Comparison of ENCODE assay signal across 12 cellular contexts in the genomic region with DNA sequence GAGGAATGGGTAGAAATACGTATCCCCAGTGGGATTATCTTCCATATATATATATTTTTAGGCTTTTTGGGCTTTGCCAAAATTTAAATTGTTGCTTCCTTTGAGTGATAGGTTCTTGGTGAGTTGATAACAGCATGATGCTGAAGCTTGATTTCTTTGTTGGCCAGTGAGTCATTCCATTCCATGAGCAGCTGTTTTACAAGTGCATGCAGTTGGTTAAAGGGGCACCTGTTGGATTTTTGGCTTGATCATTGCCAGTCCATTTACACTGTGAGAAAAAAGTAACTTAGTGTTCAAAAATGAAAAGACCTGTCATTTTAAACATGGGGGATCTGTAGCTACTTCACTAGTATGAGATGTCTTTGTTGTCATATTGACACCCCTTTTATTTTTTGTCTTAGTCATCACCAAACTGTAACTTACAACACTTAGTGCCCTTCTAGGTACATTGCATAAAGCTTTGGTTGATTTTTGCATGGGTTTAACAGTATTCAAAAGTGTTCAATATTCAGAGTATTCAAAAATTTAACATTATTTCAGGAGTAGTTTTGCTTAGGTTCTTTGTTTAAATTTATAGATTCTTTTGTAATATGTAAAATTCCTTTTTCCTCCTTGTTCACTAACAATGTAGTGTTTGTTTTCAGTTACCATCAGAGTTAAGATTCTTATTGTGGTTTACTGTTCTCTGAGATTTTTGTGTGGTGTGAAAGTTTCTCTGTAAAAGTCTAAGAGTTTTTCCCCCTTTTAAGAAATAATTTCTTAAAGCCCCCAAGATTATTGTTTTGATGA. TPM values are rescaled to one million over a fixed set of nuclear protein-coding genes. Genes with fewer than 3 reads are reported as not detected.
A peak's percentile ranks its signal among the peaks of the same experiment; 100 is the strongest.
DNase-seq lines count a peak whose midpoint lies in the region; ATAC-seq, FAIRE-seq and TF ChIP-seq lines count a peak whose summit lies in the region.
"Had no signal": no experiment of that assay in that cellular context is flagged by ENCODE, and none has a peak within 500 bp of the region (broad histone marks: within the 10 kb centered on the region; RNA-seq: fewer than 3 reads in every experiment).

No MANE protein-coding gene starts in this region.

- TF ChIP-seq CTCF in bronchial epithelial cell (IDR thresholded peaks at IDR 0.05; ENCODE audit: insufficient read depth, low read length, severe bottlenecking): no peak
- TF ChIP-seq CTCF in suprapubic skin (IDR thresholded peaks at IDR 0.05): no peak
- no peak for TF ChIP-seq CTCF in tibial artery (IDR thresholded peaks at IDR 0.05)

- TF ChIP-seq POLR2A in suprapubic skin (IDR thresholded peaks at IDR 0.05): no peak

- peak; percentile 32 for FAIRE-seq in bronchial epithelial cell (lab: Jason Lieb, UNC)

- intact Hi-C loops in tibial artery (cut with DNase I; ENCODE audit: low total_unique reads): no loop called here

- WGBS in suprapubic skin: 92% methylated on average over 1 of the region's 1 CpG

- H3K27ac ChIP-seq in suprapubic skin: no peak overlapping the region
- H3K27ac ChIP-seq in tibial artery: no peak overlapping the region

- peaks cover 20% of the 10 kb centered on the region for H3K4me1 ChIP-seq in suprapubic skin
- H3K4me1 ChIP-seq in tibial artery: peaks cover 0 to 17% (median 7%) of the 10 kb centered on the region in 4 donors

- no peaks in the 10 kb centered on the region for H3K36me3 ChIP-seq in bronchial epithelial cell (ENCODE audit: control insufficient read depth, insufficient read depth, low read length)
- H3K36me3 ChIP-seq in suprapubic skin: no peaks in the 10 kb centered on the region
- no peaks in the 10 kb centered on the region for H3K36me3 ChIP-seq in tibial artery

- ATAC-seq in GM21390 (IDR thresholded peaks at IDR 0.05; ENCODE audit: unreplicated experiment): peak; percentile 44
- ATAC-seq in HG03457 (IDR thresholded peaks at IDR 0.05; ENCODE audit: unreplicated experiment): peak; percentile 46

- H3K27me3 ChIP-seq in bronchial epithelial cell (ENCODE audit: control insufficient read depth, insufficient read depth, low read length): no peaks in the 10 kb centered on the region
- H3K27me3 ChIP-seq in suprapubic skin: no peaks in the 10 kb centered on the region
- H3K27me3 ChIP-seq in tibial artery: no peaks in the 10 kb centered on the region

- DNase-seq in EH (ENCODE audit: low read depth): peak; percentile 14
- peak; percentile 20 for DNase-seq in bronchial epithelial cell (ENCODE audit: low read depth)
- no peak for DNase-seq in suprapubic skin (ENCODE audit: low spot score in 2 of 2)
- DNase-seq in kidney glomerular epithelial cell (lab: John Stamatoyannopoulos, UW): no peak
- DNase-seq in MV-4-11 (lab: John Stamatoyannopoulos, UW): no peak
- no peak for DNase-seq in tibial artery
- DNase-seq: Calu3, dermis blood vessel endothelial cell, occipital lobe, Right ventricle myocardium superior had no signal

- no peak for TF ChIP-seq EP300 in suprapubic skin (IDR thresholded peaks at IDR 0.05)

- H3K9me3 ChIP-seq in suprapubic skin (no peaks in the 10 kb centered on the region), tibial artery (no peaks in the 10 kb centered on the region)

- H3K4me3 ChIP-seq in bronchial epithelial cell (ENCODE audit: low read depth, low read length): no peak overlapping the region
- no peak overlapping the region for H3K4me3 ChIP-seq in suprapubic skin
- no peak overlapping the region for H3K4me3 ChIP-seq in tibial artery

RNA-seq across cellular contexts. Expression of a gene that starts 8.8 kb away (rescaled TPM):
- total RNA-seq in bronchial epithelial cell (34.5 and 38.8 TPM in 2 replicates), suprapubic skin (100 to 1,000 TPM in 1 of 4 donors, 10 to 100 TPM in 3; 49.4 to 192 (median 68.0) TPM)

Comparison
In these comparisons a context has a peak if more than half of its experiments do, and no peak if none do; other contexts are left out.
1. DNase-seq: peak in EH (single experiment) and bronchial epithelial cell (single experiment); none in suprapubic skin (0 of 2), kidney glomerular epithelial cell (single experiment), MV-4-11 (single experiment) and tibial artery (0 of 2).